9 cellular contexts compared by ENCODE assay signal in the genomic region with DNA sequence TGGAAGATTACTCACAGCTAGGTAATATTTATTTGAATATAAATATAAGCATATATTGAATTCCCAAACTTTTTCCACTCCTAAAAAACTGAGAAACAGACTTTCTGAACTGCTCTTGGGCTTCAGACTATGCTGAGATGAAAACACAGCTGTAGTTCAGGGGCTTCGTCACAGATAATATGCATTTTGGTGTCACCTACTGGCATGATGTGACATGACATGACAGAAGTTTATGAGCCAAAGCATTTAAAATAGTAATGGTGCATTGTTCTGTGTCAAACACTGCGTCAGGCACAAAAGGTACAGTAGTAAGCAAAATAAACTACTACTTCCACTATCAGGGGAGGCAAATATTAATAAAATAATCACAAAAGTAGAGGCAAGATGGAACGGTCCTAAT.
DNase-seq lines count a peak whose midpoint lies in the region; ATAC-seq and TF ChIP-seq lines count a peak whose summit lies in the region.
"Had no signal": no experiment of that assay in that cellular context is flagged by ENCODE, and none has a peak within 500 bp of the region (broad histone marks: within the 10 kb centered on the region; RNA-seq: fewer than 3 reads in every experiment).

No MANE protein-coding gene starts in this region.

- no peaks in the 10 kb centered on the region for H3K9me3 Mint-ChIP-seq in neural crest cell

- no peaks in the 10 kb centered on the region for H3K4me1 Mint-ChIP-seq in neural crest cell

- H3K4me3 Mint-ChIP-seq in neural crest cell, result no peak overlapping the region
- H3K4me3 Mint-ChIP-seq: immature natural killer cell had no signal

- H3K27ac ChIP-seq in C4-2B, result no peak overlapping the region

- H3K4me3 ChIP-seq in lower leg skin (ENCODE audit: low read depth, poor library complexity, severe bottlenecking), result no peak overlapping the region

- DNase-seq in NOMO-1 treated with dmso at 0.1 percent for 144 hours (lab: John Stamatoyannopoulos, UW; ENCODE audit: unreplicated experiment), result peak; percentile 17
- peak; percentile 76 to 86 for DNase-seq in dermis microvascular lymphatic vessel endothelial cell (ENCODE audit: low read depth in 2 of 2)
- DNase-seq in neural crest cell (ENCODE audit: low read depth, low spot score), result no peak
- no peak for DNase-seq in GM19238 (ENCODE audit: insufficient read length, low spot score)
- no peak for DNase-seq in lower leg skin (ENCODE audit: low spot score in 2 of 2)

- TF ChIP-seq POLR2A in lower leg skin (IDR thresholded peaks at IDR 0.05), result no peak

- ATAC-seq in GM18519 (IDR thresholded peaks at IDR 0.05; ENCODE audit: low FRiP score, unreplicated experiment), result peak; percentile 91
- peak; percentile 81 for ATAC-seq in HG03066 (IDR thresholded peaks at IDR 0.05; ENCODE audit: low read depth, unreplicated experiment)

- no peaks in the 10 kb centered on the region for H3K27me3 Mint-ChIP-seq in neural crest cell (ENCODE audit: low read depth)

- TF ChIP-seq CTCF in C4-2B (conservative IDR thresholded peaks at IDR 0.05) (peak; percentile 70), neural crest cell (conservative IDR thresholded peaks at IDR 0.05) (peak; percentile 68), lower leg skin (IDR thresholded peaks at IDR 0.05) (no peak)

- WGBS in lower leg skin, 2 donors, result 33 to 34% methylated on average over 3 of the region's 3 CpGs

- no peak overlapping the region for H3K27ac Mint-ChIP-seq in neural crest cell (ENCODE audit: unreplicated experiment)
- H3K27ac Mint-ChIP-seq: immature natural killer cell had no signal

- intact Hi-C loops in lower leg skin (cut with DNase I; ENCODE audit: low total_unique reads), result no loop called here

- no peaks in the 10 kb centered on the region for H3K36me3 Mint-ChIP-seq in neural crest cell (ENCODE audit: low read depth)
- H3K36me3 Mint-ChIP-seq: immature natural killer cell had no signal

Comparison
In these comparisons a context has a peak if more than half of its experiments do, and no peak if none do; other contexts are left out.
1. CTCF ChIP-seq: peak in C4-2B (single experiment) and neural crest cell (single experiment); none in lower leg skin (0 of 3).
2. DNase-seq: peak in NOMO-1 treated with dmso at 0.1 percent for 144 hours (single experiment) and dermis microvascular lymphatic vessel endothelial cell (2 of 2); none in neural crest cell (single experiment), GM19238 (single experiment) and lower leg skin (0 of 2).